12 cellular contexts compared by ENCODE assay signal in genomic region chr17:65035704-65036103, GRCh38. TPM values are rescaled to one million over a fixed set of nuclear protein-coding genes. Genes with fewer than 3 reads are reported as not detected.
DNase-seq lines count a peak whose midpoint lies in the region; ATAC-seq and TF ChIP-seq lines count a peak whose summit lies in the region.
"Had no signal": no experiment of that assay in that cellular context is flagged by ENCODE, and none has a peak within 500 bp of the region (broad histone marks: within the 10 kb centered on the region; RNA-seq: fewer than 3 reads in every experiment).

No MANE protein-coding gene starts in this region.

- POLR2A ChIA-PET in WTC11 (lab: Charles Lee) = no interaction called here

- H3K4me1 ChIP-seq in stomach = peaks cover 38 to 99% (median 66%) of the 10 kb centered on the region in 4 donors

- TF ChIP-seq CTCF in WTC11 (IDR thresholded peaks at IDR 0.05) = no peak
- no peak for TF ChIP-seq CTCF in stomach (IDR thresholded peaks at IDR 0.05)

- ATAC-seq in WTC11 = no peak
- ATAC-seq in HG02852 (IDR thresholded peaks at IDR 0.05; ENCODE audit: unreplicated experiment) = no peak

- H3K9me3 ChIP-seq in stomach = no peaks in the 10 kb centered on the region

- peaks cover 31% of the 10 kb centered on the region for H3K36me3 Mint-ChIP-seq in activated naive CD4-positive, alpha-beta T cell treated with anti-CD3 and anti-CD28 coated beads, Interleukin-2, amount 10 ng/mL, durations not matched to agents 7 days and 5 days
- peaks cover 9% of the 10 kb centered on the region for H3K36me3 Mint-ChIP-seq in WTC11
- peaks cover 0 to 4% (median 0%) of the 10 kb centered on the region in 3 donors for H3K36me3 Mint-ChIP-seq in immature natural killer cell

- H3K27ac ChIP-seq in stomach = peak overlapping the region in 4 of 5 donors; percentile 1 to 57 (median 44)

- no peak for DNase-seq in activated naive CD4-positive, alpha-beta T cell treated with anti-CD3 and anti-CD28 coated beads, Interleukin-2, amount 10 ng/mL, durations not matched to agents 7 days and 5 days
- DNase-seq in activated naive CD4-positive, alpha-beta T cell (lab: John Stamatoyannopoulos, UW) = no peak
- DNase-seq in WTC11 (ENCODE audit: low spot score) (no peak), immature natural killer cell (no peak), stomach (no peak), OCI-M1 (lab: John Stamatoyannopoulos, UW) (no peak), GOT3 (lab: John Stamatoyannopoulos, UW) (no peak)
- DNase-seq: central memory CD4-positive, alpha-beta T cell; H9; NCI-H1092; NCI-H226 had no signal

- no peak for TF ChIP-seq EP300 in stomach (IDR thresholded peaks at IDR 0.05)

- no peak overlapping the region for H3K4me3 ChIP-seq in stomach

- H3K27me3 Mint-ChIP-seq in activated naive CD4-positive, alpha-beta T cell treated with anti-CD3 and anti-CD28 coated beads, Interleukin-2, amount 10 ng/mL, durations not matched to agents 7 days and 5 days = no peaks in the 10 kb centered on the region
- no peaks in the 10 kb centered on the region for H3K27me3 Mint-ChIP-seq in WTC11 (ENCODE audit: low read depth)
- H3K27me3 Mint-ChIP-seq in immature natural killer cell (ENCODE audit: low read depth in 3 of 3) = peaks cover 2 to 12% (median 5%) of the 10 kb centered on the region in 3 donors

- CTCF ChIA-PET in activated naive CD4-positive, alpha-beta T cell treated with anti-CD3 and anti-CD28 coated beads, Interleukin-2, amount 10 ng/mL, durations not matched to agents 7 days and 5 days (lab: Charles Lee) = interaction anchor here (0.7 to 1.3 kb wide), 2 partner anchors 11 to 110 kb away, joined by 3 to 4 read pairs; no protein-coding TSS in a partner anchor
- CTCF ChIA-PET in WTC11 (lab: Charles Lee) = interaction anchor here (0.7 to 1.6 kb wide), 3 partner anchors 9 to 699 kb away, joined by 3 to 8 read pairs (median 5); no protein-coding TSS in a partner anchor

- H3K4me1 Mint-ChIP-seq in activated naive CD4-positive, alpha-beta T cell treated with anti-CD3 and anti-CD28 coated beads, Interleukin-2, amount 10 ng/mL, durations not matched to agents 7 days and 5 days = peaks cover 61% of the 10 kb centered on the region
- H3K4me1 Mint-ChIP-seq in WTC11 (peaks cover 12% of the 10 kb centered on the region), immature natural killer cell (peaks cover 67 to 87% of the 10 kb centered on the region in 2 donors)

- no peak overlapping the region for H3K4me3 Mint-ChIP-seq in activated naive CD4-positive, alpha-beta T cell treated with anti-CD3 and anti-CD28 coated beads, Interleukin-2, amount 10 ng/mL, durations not matched to agents 7 days and 5 days
- H3K4me3 Mint-ChIP-seq in WTC11 (no peak overlapping the region), immature natural killer cell (peak overlapping the region in 2 of 5 donors; percentile 3 to 39)
- H3K4me3 Mint-ChIP-seq: H9 had no signal

- H3K9me3 Mint-ChIP-seq in activated naive CD4-positive, alpha-beta T cell treated with anti-CD3 and anti-CD28 coated beads, Interleukin-2, amount 10 ng/mL, durations not matched to agents 7 days and 5 days = no peaks in the 10 kb centered on the region
- peaks cover 7% of the 10 kb centered on the region; the same call in 1 of the 2 replicates for H3K9me3 Mint-ChIP-seq in WTC11
- no peaks in the 10 kb centered on the region for H3K9me3 Mint-ChIP-seq in immature natural killer cell
- H3K9me3 Mint-ChIP-seq: H9 had no signal

- no peaks in the 10 kb centered on the region for H3K27me3 ChIP-seq in stomach

- H3K27ac Mint-ChIP-seq in activated naive CD4-positive, alpha-beta T cell treated with anti-CD3 and anti-CD28 coated beads, Interleukin-2, amount 10 ng/mL, durations not matched to agents 7 days and 5 days = peak overlapping the region; percentile 15
- peak overlapping the region; percentile 3 for H3K27ac Mint-ChIP-seq in WTC11
- peak overlapping the region; percentile 61 to 87 (median 80) for H3K27ac Mint-ChIP-seq in immature natural killer cell
- H3K27ac Mint-ChIP-seq: H9 had no signal

- intact Hi-C loops in stomach (cut with DNase I; ENCODE audit: low total_unique reads) = no loop called here

- H3K36me3 ChIP-seq in stomach = no peaks in the 10 kb centered on the region

- 53 to 69% (median 55%) methylated on average over 9 of the region's 9 CpGs for whole genome bisulfite sequencing in stomach, 5 donors

- no peak for TF ChIP-seq POLR2A in stomach (IDR thresholded peaks at IDR 0.05)

TF ChIP-seq in WTC11, 78 proteins besides CTCF, POLR2A, EP300 and RAD21 (continues in another document):
- no peak for TF ChIP-seq ZNF281 (CRISPR knock-in tag; IDR thresholded peaks at IDR 0.05)
- no peak for TF ChIP-seq E2F4 (CRISPR knock-in tag; IDR thresholded peaks at IDR 0.05; ENCODE audit: borderline replicate concordance, low read depth)
- no peak for TF ChIP-seq E2F1 (CRISPR knock-in tag; IDR thresholded peaks at IDR 0.05)
- TF ChIP-seq USF2 (CRISPR knock-in tag; IDR thresholded peaks at IDR 0.05) = no peak
- no peak for TF ChIP-seq PRRX2 (CRISPR knock-in tag; IDR thresholded peaks at IDR 0.05)
- no peak for TF ChIP-seq FOXJ3 (CRISPR knock-in tag; IDR thresholded peaks at IDR 0.05; ENCODE audit: borderline replicate concordance)
- TF ChIP-seq ERG (CRISPR knock-in tag; IDR thresholded peaks at IDR 0.05) = no peak
- TF ChIP-seq ZSCAN18 (CRISPR knock-in tag; IDR thresholded peaks at IDR 0.05) = no peak

RNA-seq across cellular contexts. Expression of gene GNA13, which starts 20.8 kb away (rescaled TPM):
- total RNA-seq in WTC11 (2021) (48.7 to 51.4 TPM (median 48.8 TPM) in 3 replicates), stomach (10 to 100 TPM; 36.2 to 90.6 (median 45.8) TPM)
- polyA plus RNA-seq in immature natural killer cell (10 to 100 TPM; 40.0 to 58.3 (median 51.7) TPM), stomach (10 to 100 TPM; 10.6 to 26.7 (median 17.5) TPM)

Comparison
In these comparisons a context has a peak if more than half of its experiments do, and no peak if none do; other contexts are left out.
1. H3K27ac Mint-ChIP-seq: peak in every context shown above with its lines; median percentile 80 in immature natural killer cell; 15 in activated naive CD4-positive, alpha-beta T cell treated with anti-CD3 and anti-CD28 coated beads, Interleukin-2, amount 10 ng/mL, durations not matched to agents 7 days and 5 days; 3 in WTC11.